In the genomic region with DNA sequence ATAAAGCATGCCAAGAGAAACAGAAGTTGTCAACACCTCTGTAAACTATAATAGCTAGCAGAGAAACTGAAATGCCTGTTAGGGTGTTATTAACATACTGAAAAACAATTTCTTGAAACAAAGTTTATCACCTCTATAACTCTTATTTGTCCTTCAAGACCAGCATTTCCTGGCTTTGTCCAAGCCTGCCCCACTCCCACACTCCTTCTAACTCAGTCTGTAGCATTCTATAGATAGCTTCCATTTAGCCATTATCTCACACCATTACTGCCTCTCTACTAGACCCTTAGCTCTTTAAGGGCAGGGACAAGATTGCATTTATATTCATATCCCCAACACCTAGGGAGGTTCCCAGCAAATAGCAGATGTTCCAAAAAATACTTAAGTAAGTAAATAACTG, we compare ENCODE assay signal across 20 cellular contexts. TPM values are rescaled to one million over a fixed set of nuclear protein-coding genes. Genes with fewer than 3 reads are reported as not detected.
DNase-seq lines count a peak whose midpoint lies in the region; ATAC-seq, FAIRE-seq and TF ChIP-seq lines count a peak whose summit lies in the region.
"Had no signal": no experiment of that assay in that cellular context is flagged by ENCODE, and none has a peak within 500 bp of the region (broad histone marks: within the 10 kb centered on the region; RNA-seq: fewer than 3 reads in every experiment).

No MANE protein-coding gene starts in this region.

- H3K4me1 Mint-ChIP-seq in natural killer cell (peaks cover 14 to 25% of the 10 kb centered on the region in 2 donors), endothelial cell (ENCODE audit: unreplicated experiment) (peaks cover 11% of the 10 kb centered on the region)
- peaks cover 13 to 20% of the 10 kb centered on the region in 2 donors for H3K4me1 Mint-ChIP-seq in natural killer cell treated with Interleukin-12 subunit alpha and Interleukin-12 subunit beta and Interleukin-15 and Interleukin-18, amount 100 ng/mL, for 72 hours (ENCODE audit: low read depth in 2 of 2)
- no peaks in the 10 kb centered on the region for H3K4me1 Mint-ChIP-seq in activated naive CD8-positive, alpha-beta T cell treated with anti-CD3 and anti-CD28 coated beads, Interleukin-2, amount 50 U/mL, for 24 hours
- H3K4me1 Mint-ChIP-seq: CD8-positive, alpha-beta memory T cell had no signal

- dilution Hi-C loops in keratinocyte (cut with MboI; ENCODE audit: extremely low pct_ligation_motif_present, low sequenced_read_pairs) = no loop called here

- no peaks in the 10 kb centered on the region for H3K27me3 Mint-ChIP-seq in natural killer cell (ENCODE audit: low read depth in 2 of 2)
- no peaks in the 10 kb centered on the region for H3K27me3 Mint-ChIP-seq in natural killer cell treated with Interleukin-12 subunit alpha and Interleukin-12 subunit beta and Interleukin-15 and Interleukin-18, amount 100 ng/mL, for 72 hours
- H3K27me3 Mint-ChIP-seq in endothelial cell (ENCODE audit: unreplicated experiment) = peaks cover 2% of the 10 kb centered on the region
- no peaks in the 10 kb centered on the region for H3K27me3 Mint-ChIP-seq in activated naive CD8-positive, alpha-beta T cell treated with anti-CD3 and anti-CD28 coated beads, Interleukin-2, amount 50 U/mL, for 24 hours
- H3K27me3 Mint-ChIP-seq: CD4-positive, CD25-positive, alpha-beta regulatory T cell; CD8-positive, alpha-beta memory T cell had no signal

- intact Hi-C loops in natural killer cell (cut with micrococcal nuclease) = no loop called here

- H3K4me3 ChIP-seq in keratinocyte (ENCODE audit: control insufficient read depth in 2 of 3, extremely low read depth in 1 of 3, insufficient read depth in 2 of 3, low read depth in 1 of 3, low read length in 3 of 3) = no peak overlapping the region
- H3K4me3 ChIP-seq: GM12878, HAP-1 had no signal

- no peaks in the 10 kb centered on the region for H4K20me1 ChIP-seq in keratinocyte (ENCODE audit: control insufficient read depth, extremely low read depth, insufficient read depth, low read length)

- H3K9me1 ChIP-seq in keratinocyte (ENCODE audit: control insufficient read depth, extremely low read depth, insufficient read depth, low read length) = no peaks in the 10 kb centered on the region

- H3K36me3 ChIP-seq in keratinocyte (ENCODE audit: control insufficient read depth in 2 of 2, extremely low read depth in 1 of 2, insufficient read depth in 2 of 2, low read length in 2 of 2) = peaks cover 0 to 3% of the 10 kb centered on the region in 2 experiments
- H3K36me3 ChIP-seq: BE2C, HAP-1 had no signal

- no peaks in the 10 kb centered on the region for H3K36me3 Mint-ChIP-seq in natural killer cell
- peaks cover 9% of the 10 kb centered on the region for H3K36me3 Mint-ChIP-seq in natural killer cell treated with Interleukin-12 subunit alpha and Interleukin-12 subunit beta and Interleukin-15 and Interleukin-18, amount 100 ng/mL, for 72 hours
- H3K36me3 Mint-ChIP-seq in endothelial cell (ENCODE audit: low read depth, unreplicated experiment) = peaks cover 5% of the 10 kb centered on the region
- H3K36me3 Mint-ChIP-seq in activated naive CD8-positive, alpha-beta T cell treated with anti-CD3 and anti-CD28 coated beads, Interleukin-2, amount 50 U/mL, for 24 hours (ENCODE audit: low read depth) = peaks cover 11% of the 10 kb centered on the region

- no peak overlapping the region for H2AFZ ChIP-seq in keratinocyte (ENCODE audit: control insufficient read depth, low read length)

- no peak overlapping the region for H3K4me2 ChIP-seq in keratinocyte (ENCODE audit: control insufficient read depth, extremely low read depth, insufficient read depth, low read depth, low read length)

- no peaks in the 10 kb centered on the region for H3K9me3 ChIP-seq in keratinocyte (ENCODE audit: control insufficient read depth, low read depth, low read length)
- H3K9me3 ChIP-seq: BE2C, HAP-1 had no signal

- H3K4me3 Mint-ChIP-seq in natural killer cell = no peak overlapping the region
- no peak overlapping the region for H3K4me3 Mint-ChIP-seq in natural killer cell treated with Interleukin-12 subunit alpha and Interleukin-12 subunit beta and Interleukin-15 and Interleukin-18, amount 100 ng/mL, for 72 hours
- H3K4me3 Mint-ChIP-seq in endothelial cell (ENCODE audit: unreplicated experiment) = no peak overlapping the region
- H3K4me3 Mint-ChIP-seq in activated naive CD8-positive, alpha-beta T cell treated with anti-CD3 and anti-CD28 coated beads, Interleukin-2, amount 50 U/mL, for 24 hours = no peak overlapping the region
- H3K4me3 Mint-ChIP-seq: CD4-positive, CD25-positive, alpha-beta regulatory T cell; CD8-positive, alpha-beta memory T cell had no signal

- FAIRE-seq in keratinocyte (lab: Jason Lieb, UNC) = peak; percentile 43
- FAIRE-seq: GM12878, GM19239, H1 had no signal

- no peak for ATAC-seq in natural killer cell
- no peak for ATAC-seq in natural killer cell treated with Interleukin-12 subunit alpha and Interleukin-12 subunit beta and Interleukin-15 and Interleukin-18, amount 100 ng/mL, for 72 hours
- no peak for ATAC-seq in activated naive CD8-positive, alpha-beta T cell treated with anti-CD3 and anti-CD28 coated beads, Interleukin-2, amount 50 U/mL, for 24 hours
- ATAC-seq: GM12878 had no signal

- H3K27ac Mint-ChIP-seq in natural killer cell (peak overlapping the region; percentile 5 to 43), endothelial cell (ENCODE audit: unreplicated experiment) (peak overlapping the region; percentile 67)
- H3K27ac Mint-ChIP-seq in natural killer cell treated with Interleukin-12 subunit alpha and Interleukin-12 subunit beta and Interleukin-15 and Interleukin-18, amount 100 ng/mL, for 72 hours = peak overlapping the region in 1 of 2 donors; percentile 27
- H3K27ac Mint-ChIP-seq in activated naive CD8-positive, alpha-beta T cell treated with anti-CD3 and anti-CD28 coated beads, Interleukin-2, amount 50 U/mL, for 24 hours = no peak overlapping the region
- H3K27ac Mint-ChIP-seq: CD4-positive, CD25-positive, alpha-beta regulatory T cell had no signal

- H3K27ac ChIP-seq in keratinocyte (ENCODE audit: control insufficient read depth, insufficient read depth, low read length) = no peak overlapping the region

- H3K9me3 Mint-ChIP-seq in natural killer cell (no peaks in the 10 kb centered on the region), endothelial cell (ENCODE audit: unreplicated experiment) (no peaks in the 10 kb centered on the region)
- H3K9me3 Mint-ChIP-seq in natural killer cell treated with Interleukin-12 subunit alpha and Interleukin-12 subunit beta and Interleukin-15 and Interleukin-18, amount 100 ng/mL, for 72 hours = no peaks in the 10 kb centered on the region
- no peaks in the 10 kb centered on the region for H3K9me3 Mint-ChIP-seq in activated naive CD8-positive, alpha-beta T cell treated with anti-CD3 and anti-CD28 coated beads, Interleukin-2, amount 50 U/mL, for 24 hours
- H3K9me3 Mint-ChIP-seq: CD4-positive, CD25-positive, alpha-beta regulatory T cell; CD8-positive, alpha-beta memory T cell had no signal

- DNase-seq in natural killer cell = no peak
- DNase-seq in natural killer cell treated with Interleukin-12 subunit alpha and Interleukin-12 subunit beta and Interleukin-15 and Interleukin-18, amount 100 ng/mL, for 72 hours (ENCODE audit: low spot score) = no peak
- DNase-seq in endothelial cell (ENCODE audit: low spot score) = no peak
- no peak for DNase-seq in keratinocyte (ENCODE audit: low read depth, low spot score)
- no peak for DNase-seq in NCI-H510A (lab: John Stamatoyannopoulos, UW)
- no peak for DNase-seq in activated naive CD8-positive, alpha-beta T cell treated with anti-CD3 and anti-CD28 coated beads, Interleukin-2, amount 50 U/mL, for 24 hours
- DNase-seq in AML-193 (lab: John Stamatoyannopoulos, UW) = no peak
- DNase-seq: BE2C; C1 segment of cervical spinal cord; CD4-positive, CD25-positive, alpha-beta regulatory T cell; CD8-positive, alpha-beta memory T cell; COR-L47; DMS 273 treated with DMSO at 0.1 percent for 48 hours; DMS53; DND-41; EL had no signal

- TF ChIP-seq CTCF in natural killer cell (IDR thresholded peaks at IDR 0.05) = no peak
- TF ChIP-seq CTCF in endothelial cell (IDR thresholded peaks at IDR 0.05; ENCODE audit: unreplicated experiment) = no peak
- no peak for TF ChIP-seq CTCF in keratinocyte (optimal IDR thresholded peaks at IDR 0.05 in 1 of 3, IDR thresholded peaks at IDR 0.05 in 1 of 3, conservative IDR thresholded peaks at IDR 0.05 in 1 of 3; ENCODE audit: extremely low read depth in 1 of 3, insufficient read depth in 2 of 3, low read length in 3 of 3)

- H3K79me2 ChIP-seq in keratinocyte (ENCODE audit: control insufficient read depth, insufficient read depth, low read length) = no peaks in the 10 kb centered on the region

- H3K4me1 ChIP-seq in keratinocyte (ENCODE audit: control insufficient read depth, extremely low read depth, insufficient read depth, low read length) = no peaks in the 10 kb centered on the region
- H3K4me1 ChIP-seq: BE2C, HAP-1 had no signal

- no peak overlapping the region for H3K9ac ChIP-seq in keratinocyte (ENCODE audit: control insufficient read depth, extremely low read depth, insufficient read depth, low read length)

- no peaks in the 10 kb centered on the region for H3K27me3 ChIP-seq in keratinocyte (ENCODE audit: control insufficient read depth, extremely low read depth, insufficient read depth, low read length)
- H3K27me3 ChIP-seq: BE2C had no signal

RNA-seq across cellular contexts. Expression of gene GK5, which starts 36.5 kb away (rescaled TPM):
- total RNA-seq in natural killer cell (100 to 1,000 TPM; 125 to 161 (median 145) TPM), endothelial cell (ENCODE audit: unreplicated experiment) (11.0 TPM)
- 10 to 100 TPM; 57.4 to 59.5 TPM for total RNA-seq in natural killer cell treated with Interleukin-12 subunit alpha and Interleukin-12 subunit beta and Interleukin-15 and Interleukin-18, amount 100 ng/mL, for 72 hours
- 4.8 to 11.3 TPM (median 6.9 TPM) in 3 replicates for polyA plus RNA-seq in keratinocyte
- 19.8 TPM for polyA plus RNA-seq in keratinocyte (2011; ENCODE audit: low read depth)
- polyA plus RNA-seq in keratinocyte (2011; cell fraction: cytosol; rRNA removed) = 2.3 and 5.6 TPM in 2 replicates
- 18.8 and 24.7 TPM in 2 replicates for polyA plus RNA-seq in keratinocyte (2011; cell fraction: nucleus; rRNA removed)
- 3.8 and 7.9 TPM in 2 replicates for polyA plus RNA-seq in keratinocyte (2012; ENCODE audit: low replicate concordance)
- polyA minus RNA-seq in keratinocyte = 1.7 to 10.9 TPM (median 5.0 TPM) in 3 replicates
- polyA minus RNA-seq in keratinocyte (2011; cell fraction: cytosol; rRNA and poly(A)+ RNA removed) = 8.1 TPM
- polyA minus RNA-seq in keratinocyte (2011; cell fraction: nucleus; rRNA and poly(A)+ RNA removed) = 7.3 and 14.2 TPM in 2 replicates

RNA-seq across cellular contexts. Expression of gene TFDP2, which starts 39.5 kb away (rescaled TPM):
- total RNA-seq in natural killer cell (100 to 1,000 TPM; 134 to 154 (median 142) TPM), endothelial cell (ENCODE audit: unreplicated experiment) (31.1 TPM)
- total RNA-seq in natural killer cell treated with Interleukin-12 subunit alpha and Interleukin-12 subunit beta and Interleukin-15 and Interleukin-18, amount 100 ng/mL, for 72 hours = 10 to 100 TPM; 37.1 to 47.8 TPM
- 17.0 to 57.4 TPM (median 40.6 TPM) in 3 replicates for polyA plus RNA-seq in keratinocyte
- polyA plus RNA-seq in keratinocyte (2011; ENCODE audit: low read depth) = 43.5 TPM
- 21.9 and 30.4 TPM in 2 replicates for polyA plus RNA-seq in keratinocyte (2011; cell fraction: cytosol; rRNA removed)
- polyA plus RNA-seq in keratinocyte (2011; cell fraction: nucleus; rRNA removed) = 20.9 and 33.7 TPM in 2 replicates
- 12.6 and 15.8 TPM in 2 replicates for polyA plus RNA-seq in keratinocyte (2012; ENCODE audit: low replicate concordance)
- 19.1 to 31.6 TPM (median 22.7 TPM) in 3 replicates for polyA minus RNA-seq in keratinocyte
- 9.2 TPM for polyA minus RNA-seq in keratinocyte (2011; cell fraction: cytosol; rRNA and poly(A)+ RNA removed)
- 11.2 and 22.6 TPM in 2 replicates for polyA minus RNA-seq in keratinocyte (2011; cell fraction: nucleus; rRNA and poly(A)+ RNA removed)
